In genomic region chr9:41047792-41048191, GRCh38 we compare ENCODE assay signal across 8 cellular contexts.
DNase-seq lines count a peak whose midpoint lies in the region; ATAC-seq and TF ChIP-seq lines count a peak whose summit lies in the region.
"Not testable (repeated sequence)": the region's sequence is repeated elsewhere in the genome, so short reads cannot be mapped to it uniquely, and the experiment has no call there.

No MANE protein-coding gene starts in this region.

- dilution Hi-C loops in mammary epithelial cell (cut with HindIII; ENCODE audit: low sequenced_read_pairs): not testable (repeated sequence)

- H3K79me2 ChIP-seq in PC-3 (ENCODE audit: low read length); mammary epithelial cell (ENCODE audit: insufficient read depth, low read length): not testable (repeated sequence)

- BruUV-seq in PC-3 (replicated peaks; lab: Mats Ljungman, UMichigan); mammary epithelial cell (replicated peaks; lab: Mats Ljungman, UMichigan): not testable (repeated sequence)

- DNase-seq in G401 (ENCODE audit: low spot score): peak; percentile 37
- peak; percentile 6 for DNase-seq in PC-3
- peak; percentile 41 for DNase-seq in mammary epithelial cell
- DNase-seq in cerebellar cortex (ENCODE audit: low spot score): peak; percentile 36
- DNase-seq in epithelial cell of esophagus (ENCODE audit: low read depth): peak; percentile 43
- DNase-seq in foreskin keratinocyte: peak; percentile 12 to 23
- DNase-seq in myocyte (ENCODE audit: low read depth): peak; percentile 21
- not testable (repeated sequence) for DNase-seq in gastrocnemius medialis

- not testable (repeated sequence) for H3K27ac ChIP-seq in PC-3 (ENCODE audit: low read length); mammary epithelial cell (ENCODE audit: insufficient read depth, low read depth, low read length); foreskin keratinocyte
- H3K27ac ChIP-seq in gastrocnemius medialis: peak overlapping the region in 2 of 4 donors; percentile 18 to 19

- intact Hi-C loops in PC-3 (cut with micrococcal nuclease); mammary epithelial cell (cut with micrococcal nuclease); gastrocnemius medialis (cut with DNase I; ENCODE audit: low total_unique reads): not testable (repeated sequence)

- ATAC-seq in PC-3: not testable (repeated sequence)
- ATAC-seq in foreskin keratinocyte (peak; percentile 27), gastrocnemius medialis (peak; percentile 84 to 86)

- CTCF ChIA-PET in PC-3 (lab: Charles Lee); mammary epithelial cell (lab: Charles Lee; ENCODE audit: low non-redundant PET): not testable (repeated sequence)

- H3K27me3 ChIP-seq in PC-3 (ENCODE audit: low read length); mammary epithelial cell (ENCODE audit: insufficient read depth, low read length); foreskin keratinocyte; gastrocnemius medialis: not testable (repeated sequence)

- H3K4me3 ChIP-seq in PC-3 (ENCODE audit: low read length); mammary epithelial cell (replicated peaks in 1 of 3; ENCODE audit: insufficient read depth in 1 of 3, low read depth in 2 of 3, low read length in 3 of 3); epithelial cell of esophagus (ENCODE audit: low read length); gastrocnemius medialis: not testable (repeated sequence)

- H3K4me2 ChIP-seq in PC-3 (ENCODE audit: low read length); mammary epithelial cell (ENCODE audit: insufficient read depth, low read depth, low read length): not testable (repeated sequence)

- H3K4me1 ChIP-seq in PC-3 (ENCODE audit: insufficient read depth, low read length); mammary epithelial cell (ENCODE audit: insufficient read depth, low read length); foreskin keratinocyte; gastrocnemius medialis: not testable (repeated sequence)

- not testable (repeated sequence) for H3K9me2 ChIP-seq in PC-3 (replicated peaks; ENCODE audit: low read length)

- not testable (repeated sequence) for H3F3A ChIP-seq in PC-3 (ENCODE audit: low read length, unreplicated experiment)

- H3K36me3 ChIP-seq in PC-3 (ENCODE audit: low read depth, low read length): peaks cover 45% of the 10 kb centered on the region
- H3K36me3 ChIP-seq in mammary epithelial cell (ENCODE audit: insufficient read depth, low read length); gastrocnemius medialis: not testable (repeated sequence)

- H4K20me1 ChIP-seq in PC-3 (ENCODE audit: low read length); mammary epithelial cell (ENCODE audit: insufficient read depth, low read length): not testable (repeated sequence)

- in situ Hi-C loops in G401 (cut with HindIII; ENCODE audit: low sequenced_read_pairs); mammary epithelial cell (cut with MboI; ENCODE audit: low sequenced_read_pairs in 2 of 2); gastrocnemius medialis (cut with MboI; ENCODE audit: low sequenced_read_pairs in 4 of 4): not testable (repeated sequence)

- not testable (repeated sequence) for H3K9ac ChIP-seq in PC-3 (ENCODE audit: low read length); mammary epithelial cell (ENCODE audit: insufficient read depth, low read length)

- TF ChIP-seq POLR2A in gastrocnemius medialis (IDR thresholded peaks at IDR 0.05): not testable (repeated sequence)

- H3K9me3 ChIP-seq in PC-3 (ENCODE audit: low read length); mammary epithelial cell (replicated peaks; ENCODE audit: insufficient read depth, low read length); gastrocnemius medialis: not testable (repeated sequence)

- H2AFZ ChIP-seq in PC-3 (ENCODE audit: low read length); mammary epithelial cell (ENCODE audit: low read depth, low read length): not testable (repeated sequence)

- not testable (repeated sequence) for TF ChIP-seq CTCF in PC-3 (conservative IDR thresholded peaks at IDR 0.05; ENCODE audit: low read depth, low read length); mammary epithelial cell (conservative IDR thresholded peaks at IDR 0.05 in 1 of 2, IDR thresholded peaks at IDR 0.05 in 1 of 2; ENCODE audit: extremely low read depth in 1 of 2, insufficient read depth in 1 of 2, low read depth in 1 of 2, low read length in 2 of 2); epithelial cell of esophagus (IDR thresholded peaks at IDR 0.05; ENCODE audit: insufficient read depth, low read depth, low read length, missing control alignments); foreskin keratinocyte (conservative IDR thresholded peaks at IDR 0.05); gastrocnemius medialis (IDR thresholded peaks at IDR 0.05 in 4 of 5, conservative IDR thresholded peaks at IDR 0.05 in 1 of 5)

- POLR2A ChIA-PET in PC-3 (lab: Charles Lee; ENCODE audit: unreplicated experiment): not testable (repeated sequence)
